ENCODE assay signal across 20 cellular contexts in genomic region chr7:14807498-14807897, GRCh38.
"Had no signal": no experiment of that assay in that cellular context is flagged by ENCODE, and none has a peak within 500 bp of the region (broad histone marks: within the 10 kb centered on the region; RNA-seq: fewer than 3 reads in every experiment).

No MANE protein-coding gene starts in this region.

- DNase-seq: activated CD4-positive, alpha-beta T cell treated with anti-CD3 and anti-CD28 coated beads, Interleukin-2, amount 50 U/mL, for 4 hours; activated gamma-delta T cell; activated T-cell treated with anti-CD3 and anti-CD28 coated beads, Interleukin-2, amount 50 U/mL, for 72 hours; amniotic stem cell; gastrocnemius medialis; head of caudate nucleus; left ventricle myocardium superior; naive B cell; psoas muscle; right cardiac atrium; stimulated activated CD4-positive, alpha-beta T cell treated with anti-CD3 and anti-CD28 coated beads, Interleukin-4, amount 100 ng/mL, for 24 hours; stomach; T-helper 2 cell; WERI-Rb-1 had no signal

- H3K4me3 ChIP-seq: coronary artery, gastrocnemius medialis, psoas muscle, stomach had no signal

- H3K36me3 Mint-ChIP-seq: activated naive CD4-positive, alpha-beta T cell treated with anti-CD3 and anti-CD28 coated beads, Interleukin-2, amount 50 U/mL, for 72 hours; memory B cell; naive B cell; stimulated activated effector memory CD8-positive, alpha-beta T cell treated with anti-CD3 and anti-CD28 coated beads, Interleukin-12 subunit alpha, Interleukin-12 subunit beta, amount 100 ng/mL, for 72 hours had no signal

- H3K27me3 Mint-ChIP-seq: central memory CD8-positive, alpha-beta T cell; memory B cell; naive B cell had no signal

- H3K9me3 Mint-ChIP-seq: activated T-cell treated with anti-CD3 and anti-CD28 coated beads, Interleukin-2, amount 50 U/mL, for 72 hours; memory B cell; neural crest cell; stimulated activated effector memory CD8-positive, alpha-beta T cell treated with anti-CD3 and anti-CD28 coated beads, Interleukin-12 subunit alpha, Interleukin-12 subunit beta, amount 100 ng/mL, for 72 hours had no signal

- H3K4me3 Mint-ChIP-seq: activated T-cell treated with anti-CD3 and anti-CD28 coated beads, Interleukin-2, amount 50 U/mL, for 72 hours; central memory CD8-positive, alpha-beta T cell; memory B cell; naive B cell; neural crest cell; stimulated activated effector memory CD8-positive, alpha-beta T cell treated with anti-CD3 and anti-CD28 coated beads, Interleukin-12 subunit alpha, Interleukin-12 subunit beta, amount 100 ng/mL, for 72 hours had no signal

- ATAC-seq: activated naive CD4-positive, alpha-beta T cell treated with anti-CD3 and anti-CD28 coated beads, Interleukin-2, amount 50 U/mL, for 72 hours; activated T-cell treated with anti-CD3 and anti-CD28 coated beads, Interleukin-2, amount 50 U/mL, for 72 hours; gastrocnemius medialis; left ventricle myocardium superior; psoas muscle; right cardiac atrium; stimulated activated effector memory CD8-positive, alpha-beta T cell treated with anti-CD3 and anti-CD28 coated beads, Interleukin-12 subunit alpha, Interleukin-12 subunit beta, amount 100 ng/mL, for 72 hours had no signal

- H3K27me3 ChIP-seq: gastrocnemius medialis, stomach had no signal

- H3K27ac ChIP-seq: coronary artery, gastrocnemius medialis, psoas muscle, stomach, WERI-Rb-1 had no signal

- H3K9me3 ChIP-seq: gastrocnemius medialis, psoas muscle, stomach had no signal

- H3K27ac Mint-ChIP-seq: activated naive CD4-positive, alpha-beta T cell treated with anti-CD3 and anti-CD28 coated beads, Interleukin-2, amount 50 U/mL, for 72 hours; activated T-cell treated with anti-CD3 and anti-CD28 coated beads, Interleukin-2, amount 50 U/mL, for 72 hours; memory B cell; naive B cell; stimulated activated effector memory CD8-positive, alpha-beta T cell treated with anti-CD3 and anti-CD28 coated beads, Interleukin-12 subunit alpha, Interleukin-12 subunit beta, amount 100 ng/mL, for 72 hours had no signal

- H3K4me1 Mint-ChIP-seq: central memory CD8-positive, alpha-beta T cell; memory B cell; naive B cell; neural crest cell; stimulated activated effector memory CD8-positive, alpha-beta T cell treated with anti-CD3 and anti-CD28 coated beads, Interleukin-12 subunit alpha, Interleukin-12 subunit beta, amount 100 ng/mL, for 72 hours had no signal
